In the genomic region with DNA sequence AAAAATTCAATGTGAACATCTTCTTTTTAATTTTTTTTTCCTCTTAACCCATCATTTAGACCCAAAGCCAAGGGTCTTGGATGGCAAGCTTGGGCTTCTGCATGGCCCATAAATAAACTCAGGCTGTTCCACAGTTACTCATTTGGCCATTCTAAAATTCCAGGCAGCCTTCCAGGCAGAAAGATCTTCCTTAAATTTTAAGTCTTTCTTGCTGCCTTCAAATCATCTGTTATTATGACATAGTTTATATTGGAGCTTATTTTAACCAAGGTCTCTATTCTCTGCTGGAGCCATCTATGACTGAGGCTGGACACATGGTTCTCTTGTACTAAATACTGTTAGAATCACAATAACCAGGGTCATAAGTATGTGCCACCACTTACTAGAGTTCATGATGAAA, we compare ENCODE assay signal across 16 cellular contexts.
DNase-seq lines count a peak whose midpoint lies in the region; ATAC-seq and TF ChIP-seq lines count a peak whose summit lies in the region.
"Had no signal": no experiment of that assay in that cellular context is flagged by ENCODE, and none has a peak within 500 bp of the region (broad histone marks: within the 10 kb centered on the region; RNA-seq: fewer than 3 reads in every experiment).

No MANE protein-coding gene starts in this region.

- no peak overlapping the region for H2BK5ac ChIP-seq in mesenchymal stem cell (ENCODE audit: low read depth, low read length, poor library complexity, severe bottlenecking)

- H3K4me2 ChIP-seq in mesenchymal stem cell (ENCODE audit: low read length, poor library complexity, severe bottlenecking), result no peak overlapping the region

- no peak overlapping the region for H3K27ac ChIP-seq in right atrium auricular region
- peak overlapping the region; percentile 61 to 70 (median 62) for H3K27ac ChIP-seq in esophagus muscularis mucosa (replicated peaks in 1 of 4)
- peak overlapping the region; percentile 62 to 71 (median 68) for H3K27ac ChIP-seq in gastroesophageal sphincter
- H3K27ac ChIP-seq in mesenchymal stem cell (ENCODE audit: low read length, poor library complexity, severe bottlenecking), result no peak overlapping the region
- H3K27ac ChIP-seq: SJCRH30 had no signal

- H3K4me3 ChIP-seq in right atrium auricular region (no peak overlapping the region), esophagus muscularis mucosa (no peak overlapping the region), gastroesophageal sphincter (no peak overlapping the region), mesenchymal stem cell (ENCODE audit: insufficient read depth in 1 of 2, low read depth in 1 of 2, low read length in 2 of 2) (no peak overlapping the region)
- H3K4me3 ChIP-seq: SJCRH30 had no signal

- no peaks in the 10 kb centered on the region for H3K79me1 ChIP-seq in mesenchymal stem cell (replicated peaks; ENCODE audit: low read length, poor library complexity, severe bottlenecking)

- peak; percentile 8 for ATAC-seq in Right ventricle myocardium superior (ENCODE audit: poor library complexity)
- peak; percentile 56 for ATAC-seq in gastroesophageal sphincter
- ATAC-seq in HG02870 (IDR thresholded peaks at IDR 0.05; ENCODE audit: unreplicated experiment), result no peak

- no peak overlapping the region for H2BK12ac ChIP-seq in mesenchymal stem cell (ENCODE audit: low read length in 2 of 2)

- no peak for TF ChIP-seq CTCF in right atrium auricular region (IDR thresholded peaks at IDR 0.05)
- no peak for TF ChIP-seq CTCF in esophagus muscularis mucosa (IDR thresholded peaks at IDR 0.05)
- no peak for TF ChIP-seq CTCF in gastroesophageal sphincter (IDR thresholded peaks at IDR 0.05)

- H2BK120ac ChIP-seq in mesenchymal stem cell (ENCODE audit: low read depth, low read length), result no peak overlapping the region

- H4K8ac ChIP-seq in mesenchymal stem cell (ENCODE audit: low read length), result no peak overlapping the region

- TF ChIP-seq POLR2A in esophagus muscularis mucosa (IDR thresholded peaks at IDR 0.05; ENCODE audit: low read depth) (no peak), gastroesophageal sphincter (IDR thresholded peaks at IDR 0.05) (no peak)

- intact Hi-C loops in Right ventricle myocardium superior (cut with DNase I) (no loop called here), esophagus muscularis mucosa (cut with DNase I) (loop anchor here (10.0 kb wide), 1 partner anchor 849 kb away; a partner anchor contains a TSS), head of caudate nucleus (cut with DNase I) (no loop called here)

- DNase-seq in Right ventricle myocardium superior (no peak), right atrium auricular region (ENCODE audit: low spot score) (no peak), esophagus muscularis mucosa (ENCODE audit: extremely low spot score) (no peak), mesenchymal stem cell (no peak), head of caudate nucleus (no peak)
- DNase-seq in activated CD8-positive, alpha-beta memory T cell treated with anti-CD3 and anti-CD28 coated beads for 24 hours, result no peak
- DNase-seq: 8988T, GDM1, NCI-H1417, NCI-H1694 treated with DMSO at 0.1 percent for 48 hours, NCI-H2081 treated with DMSO at 0.1 percent for 48 hours, NCI-H2171 treated with DMSO at 0.1 percent for 48 hours, NCI-H526, SJCRH30 had no signal

- no peak overlapping the region for H3K18ac ChIP-seq in mesenchymal stem cell (ENCODE audit: low read depth in 1 of 2, low read length in 2 of 2)

- H3K4me1 ChIP-seq in right atrium auricular region, result no peaks in the 10 kb centered on the region
- peaks cover 0 to 85% (median 76%) of the 10 kb centered on the region in 4 donors for H3K4me1 ChIP-seq in esophagus muscularis mucosa
- H3K4me1 ChIP-seq in gastroesophageal sphincter, result peaks cover 17 to 81% (median 26%) of the 10 kb centered on the region in 3 donors
- H3K4me1 ChIP-seq in mesenchymal stem cell (ENCODE audit: control insufficient read depth, insufficient read depth, low read depth, low read length), result no peaks in the 10 kb centered on the region
- H3K4me1 ChIP-seq: SJCRH30 had no signal

- H2AK5ac ChIP-seq in mesenchymal stem cell (ENCODE audit: low read length, severe bottlenecking), result no peak overlapping the region

- no peak overlapping the region for H2AFZ ChIP-seq in mesenchymal stem cell (ENCODE audit: low read depth, low read length)

- no peak overlapping the region for H2BK15ac ChIP-seq in mesenchymal stem cell (ENCODE audit: low read depth, poor library complexity, severe bottlenecking)

- no peak overlapping the region for H3K14ac ChIP-seq in mesenchymal stem cell (ENCODE audit: low read length in 2 of 2)

- H3K9me3 ChIP-seq in right atrium auricular region (no peaks in the 10 kb centered on the region), esophagus muscularis mucosa (no peaks in the 10 kb centered on the region), gastroesophageal sphincter (no peaks in the 10 kb centered on the region), mesenchymal stem cell (ENCODE audit: control insufficient read depth, low read length) (no peaks in the 10 kb centered on the region)
- H3K9me3 ChIP-seq: SJCRH30 had no signal

- TF ChIP-seq EP300 in esophagus muscularis mucosa (IDR thresholded peaks at IDR 0.05), result no peak
- TF ChIP-seq EP300 in gastroesophageal sphincter (IDR thresholded peaks at IDR 0.05), result no peak

- no peak overlapping the region for H3K9ac ChIP-seq in mesenchymal stem cell (ENCODE audit: low read length)

- no peaks in the 10 kb centered on the region for H3K27me3 ChIP-seq in right atrium auricular region
- no peaks in the 10 kb centered on the region for H3K27me3 ChIP-seq in esophagus muscularis mucosa
- no peaks in the 10 kb centered on the region for H3K27me3 ChIP-seq in gastroesophageal sphincter
- no peaks in the 10 kb centered on the region for H3K27me3 ChIP-seq in mesenchymal stem cell (ENCODE audit: control insufficient read depth in 1 of 2, insufficient read depth in 1 of 2, low read length in 2 of 2)
- H3K27me3 ChIP-seq: SJCRH30 had no signal

- H3K36me3 ChIP-seq in right atrium auricular region (no peaks in the 10 kb centered on the region), esophagus muscularis mucosa (no peaks in the 10 kb centered on the region), gastroesophageal sphincter (no peaks in the 10 kb centered on the region), mesenchymal stem cell (ENCODE audit: control insufficient read depth in 1 of 2, insufficient read depth in 2 of 2, low read depth in 1 of 2, low read length in 2 of 2) (peaks cover 0 to 12% of the 10 kb centered on the region in 2 experiments)
- H3K36me3 ChIP-seq: SJCRH30 had no signal

- no peak overlapping the region for H4K91ac ChIP-seq in mesenchymal stem cell (ENCODE audit: low read length)

- H3K4ac ChIP-seq in mesenchymal stem cell (ENCODE audit: low read depth in 1 of 2, low read length in 2 of 2), result no peak overlapping the region

- H3K23ac ChIP-seq in mesenchymal stem cell (ENCODE audit: low read length in 2 of 2), result no peak overlapping the region

Comparison
In these comparisons a context has a peak if more than half of its experiments do, and no peak if none do; other contexts are left out.
1. H3K27ac ChIP-seq: peak in esophagus muscularis mucosa (4 of 4) and gastroesophageal sphincter (4 of 4); none in right atrium auricular region (0 of 2) and mesenchymal stem cell (single experiment).